ENCODE assay signal across 8 cellular contexts in the genomic region with DNA sequence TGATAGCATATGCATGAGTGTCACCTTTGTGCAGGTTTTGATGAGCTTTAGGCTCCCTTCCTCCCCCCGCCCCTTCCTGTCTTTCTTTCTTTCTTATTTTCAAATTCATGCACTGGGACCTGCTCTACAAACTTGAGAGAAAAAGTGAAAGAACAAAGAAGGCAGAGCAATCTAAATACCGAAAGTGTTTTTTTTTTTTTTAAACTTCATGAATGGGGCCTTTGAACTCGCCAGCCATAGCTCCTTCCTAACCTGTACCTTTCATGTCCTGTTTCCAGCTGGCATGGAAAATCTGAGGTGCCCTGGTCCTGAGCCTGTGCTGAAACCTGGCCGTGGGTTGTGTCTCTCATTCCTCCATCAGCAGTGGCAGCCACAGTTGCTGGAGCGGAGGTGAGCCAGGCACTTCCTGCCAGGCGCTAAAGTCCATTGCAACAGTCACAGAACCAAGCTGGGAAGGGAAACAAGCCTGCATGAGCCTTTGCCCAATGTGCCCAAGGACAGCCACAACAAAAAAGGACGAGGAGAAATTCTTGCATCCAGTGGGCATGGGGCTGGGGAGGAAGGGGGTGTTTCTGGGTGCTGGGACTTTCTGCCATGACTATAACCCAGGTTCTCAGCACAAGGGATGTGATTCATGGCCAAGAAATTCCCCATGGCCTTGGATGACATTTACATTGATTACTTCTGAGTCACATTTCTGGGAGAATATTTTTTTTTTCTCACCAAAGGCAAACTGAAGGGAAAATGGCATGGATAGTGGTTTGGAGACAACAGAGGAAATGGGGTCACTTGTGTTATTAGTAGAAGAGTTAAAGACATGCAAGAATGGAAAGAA.
DNase-seq lines count a peak whose midpoint lies in the region; ATAC-seq and TF ChIP-seq lines count a peak whose summit lies in the region.

No MANE protein-coding gene starts in this region.

- H3K27me3 ChIP-seq in GM23338 (ENCODE audit: insufficient read depth) (no peaks in the 10 kb centered on the region), colonic mucosa (no peaks in the 10 kb centered on the region)

- H3K27ac ChIP-seq in GM23338 (ENCODE audit: low read depth) (no peak overlapping the region), colonic mucosa (no peak overlapping the region)

- peaks cover 37% of the 10 kb centered on the region for H3K4me1 ChIP-seq in GM23338 (ENCODE audit: insufficient read depth)
- no peaks in the 10 kb centered on the region for H3K4me1 ChIP-seq in colonic mucosa

- peaks cover 10% of the 10 kb centered on the region for H3K27me3 Mint-ChIP-seq in GM23338 (ENCODE audit: insufficient read depth, low read depth, poor library complexity)

- peak overlapping the region; percentile 16 for H2AFZ ChIP-seq in GM23338

- peaks cover 7% of the 10 kb centered on the region; the same call in 2 of the 3 replicates for H3K36me3 Mint-ChIP-seq in GM23338 (ENCODE audit: low read depth)

- intact Hi-C loops in colonic mucosa (cut with DNase I), result no loop called here

- peaks cover 4% of the 10 kb centered on the region; the same call in 1 of the 2 replicates for H3F3A ChIP-seq in GM23338 (replicated peaks; ENCODE audit: low read depth)

- H4K20me1 ChIP-seq in GM23338 (replicated peaks; ENCODE audit: insufficient read depth), result no peaks in the 10 kb centered on the region

- H3K9me3 ChIP-seq in colonic mucosa, result no peaks in the 10 kb centered on the region

- no peak for ATAC-seq in GM23338

- H3K4me3 ChIP-seq in GM23338 (no peak overlapping the region), colonic mucosa (no peak overlapping the region)

- no peaks in the 10 kb centered on the region for H3K79me2 ChIP-seq in GM23338 (replicated peaks; ENCODE audit: insufficient read depth)

- peaks cover 15% of the 10 kb centered on the region; the same call in 1 of the 2 replicates for H3K9me2 ChIP-seq in GM23338 (ENCODE audit: insufficient read depth)

- peaks cover 7% of the 10 kb centered on the region for H3K9me3 Mint-ChIP-seq in GM23338

- no peak overlapping the region for H3K4me3 Mint-ChIP-seq in GM23338

- H3K36me3 ChIP-seq in GM23338 (ENCODE audit: insufficient read depth) (no peaks in the 10 kb centered on the region), colonic mucosa (no peaks in the 10 kb centered on the region)

- no peak overlapping the region for H3K27ac Mint-ChIP-seq in GM23338

- no peak overlapping the region for H3K4me2 ChIP-seq in GM23338

- no peak for TF ChIP-seq CTCF in GM23338 (conservative IDR thresholded peaks at IDR 0.05; ENCODE audit: low read depth in 2 of 2)
- no peak for TF ChIP-seq CTCF in colonic mucosa (IDR thresholded peaks at IDR 0.05)

- peaks cover 53% of the 10 kb centered on the region for H3K4me1 Mint-ChIP-seq in GM23338

- H3K9ac ChIP-seq in colonic mucosa (ENCODE audit: low read depth in 2 of 2, low read length in 2 of 2), result no peak overlapping the region

- DNase-seq in GM23338 (ENCODE audit: low spot score), result no peak
- peak; percentile 83 for DNase-seq in activated CD4-positive, alpha-beta T cell treated with anti-CD3 and anti-CD28 coated beads for 48 hours
- peak; percentile 96 for DNase-seq in fibroblast of peridontal ligament (ENCODE audit: extremely low read depth)
- peak; percentile 44 to 61 for DNase-seq in stimulated activated CD4-positive, alpha-beta T cell treated with anti-CD3 and anti-CD28 coated beads, Interleukin-4, amount 100 ng/mL, for 48 hours (ENCODE audit: low read depth in 2 of 2)
- DNase-seq in colonic mucosa, result no peak
- DNase-seq in Ammon's horn (ENCODE audit: low spot score), result no peak
- DNase-seq in HuH-7.5 (ENCODE audit: low spot score), result no peak
- no peak for DNase-seq in mesenteric fat pad (ENCODE audit: low spot score)

TF ChIP-seq in GM23338, 12 proteins besides CTCF, POLR2A, EP300 and RAD21 (continues in another document):
- no peak for TF ChIP-seq CREB1 (CRISPR knock-in tag; IDR thresholded peaks at IDR 0.05; ENCODE audit: low read depth)
- no peak for TF ChIP-seq POLR2AphosphoS5 (IDR thresholded peaks at IDR 0.05; ENCODE audit: low read depth)
- TF ChIP-seq ZNF114 (CRISPR knock-in tag; IDR thresholded peaks at IDR 0.05), result no peak
- TF ChIP-seq EZH2 (IDR thresholded peaks at IDR 0.05; ENCODE audit: low read depth, unreplicated experiment), result no peak
- TF ChIP-seq, protein P1, sequence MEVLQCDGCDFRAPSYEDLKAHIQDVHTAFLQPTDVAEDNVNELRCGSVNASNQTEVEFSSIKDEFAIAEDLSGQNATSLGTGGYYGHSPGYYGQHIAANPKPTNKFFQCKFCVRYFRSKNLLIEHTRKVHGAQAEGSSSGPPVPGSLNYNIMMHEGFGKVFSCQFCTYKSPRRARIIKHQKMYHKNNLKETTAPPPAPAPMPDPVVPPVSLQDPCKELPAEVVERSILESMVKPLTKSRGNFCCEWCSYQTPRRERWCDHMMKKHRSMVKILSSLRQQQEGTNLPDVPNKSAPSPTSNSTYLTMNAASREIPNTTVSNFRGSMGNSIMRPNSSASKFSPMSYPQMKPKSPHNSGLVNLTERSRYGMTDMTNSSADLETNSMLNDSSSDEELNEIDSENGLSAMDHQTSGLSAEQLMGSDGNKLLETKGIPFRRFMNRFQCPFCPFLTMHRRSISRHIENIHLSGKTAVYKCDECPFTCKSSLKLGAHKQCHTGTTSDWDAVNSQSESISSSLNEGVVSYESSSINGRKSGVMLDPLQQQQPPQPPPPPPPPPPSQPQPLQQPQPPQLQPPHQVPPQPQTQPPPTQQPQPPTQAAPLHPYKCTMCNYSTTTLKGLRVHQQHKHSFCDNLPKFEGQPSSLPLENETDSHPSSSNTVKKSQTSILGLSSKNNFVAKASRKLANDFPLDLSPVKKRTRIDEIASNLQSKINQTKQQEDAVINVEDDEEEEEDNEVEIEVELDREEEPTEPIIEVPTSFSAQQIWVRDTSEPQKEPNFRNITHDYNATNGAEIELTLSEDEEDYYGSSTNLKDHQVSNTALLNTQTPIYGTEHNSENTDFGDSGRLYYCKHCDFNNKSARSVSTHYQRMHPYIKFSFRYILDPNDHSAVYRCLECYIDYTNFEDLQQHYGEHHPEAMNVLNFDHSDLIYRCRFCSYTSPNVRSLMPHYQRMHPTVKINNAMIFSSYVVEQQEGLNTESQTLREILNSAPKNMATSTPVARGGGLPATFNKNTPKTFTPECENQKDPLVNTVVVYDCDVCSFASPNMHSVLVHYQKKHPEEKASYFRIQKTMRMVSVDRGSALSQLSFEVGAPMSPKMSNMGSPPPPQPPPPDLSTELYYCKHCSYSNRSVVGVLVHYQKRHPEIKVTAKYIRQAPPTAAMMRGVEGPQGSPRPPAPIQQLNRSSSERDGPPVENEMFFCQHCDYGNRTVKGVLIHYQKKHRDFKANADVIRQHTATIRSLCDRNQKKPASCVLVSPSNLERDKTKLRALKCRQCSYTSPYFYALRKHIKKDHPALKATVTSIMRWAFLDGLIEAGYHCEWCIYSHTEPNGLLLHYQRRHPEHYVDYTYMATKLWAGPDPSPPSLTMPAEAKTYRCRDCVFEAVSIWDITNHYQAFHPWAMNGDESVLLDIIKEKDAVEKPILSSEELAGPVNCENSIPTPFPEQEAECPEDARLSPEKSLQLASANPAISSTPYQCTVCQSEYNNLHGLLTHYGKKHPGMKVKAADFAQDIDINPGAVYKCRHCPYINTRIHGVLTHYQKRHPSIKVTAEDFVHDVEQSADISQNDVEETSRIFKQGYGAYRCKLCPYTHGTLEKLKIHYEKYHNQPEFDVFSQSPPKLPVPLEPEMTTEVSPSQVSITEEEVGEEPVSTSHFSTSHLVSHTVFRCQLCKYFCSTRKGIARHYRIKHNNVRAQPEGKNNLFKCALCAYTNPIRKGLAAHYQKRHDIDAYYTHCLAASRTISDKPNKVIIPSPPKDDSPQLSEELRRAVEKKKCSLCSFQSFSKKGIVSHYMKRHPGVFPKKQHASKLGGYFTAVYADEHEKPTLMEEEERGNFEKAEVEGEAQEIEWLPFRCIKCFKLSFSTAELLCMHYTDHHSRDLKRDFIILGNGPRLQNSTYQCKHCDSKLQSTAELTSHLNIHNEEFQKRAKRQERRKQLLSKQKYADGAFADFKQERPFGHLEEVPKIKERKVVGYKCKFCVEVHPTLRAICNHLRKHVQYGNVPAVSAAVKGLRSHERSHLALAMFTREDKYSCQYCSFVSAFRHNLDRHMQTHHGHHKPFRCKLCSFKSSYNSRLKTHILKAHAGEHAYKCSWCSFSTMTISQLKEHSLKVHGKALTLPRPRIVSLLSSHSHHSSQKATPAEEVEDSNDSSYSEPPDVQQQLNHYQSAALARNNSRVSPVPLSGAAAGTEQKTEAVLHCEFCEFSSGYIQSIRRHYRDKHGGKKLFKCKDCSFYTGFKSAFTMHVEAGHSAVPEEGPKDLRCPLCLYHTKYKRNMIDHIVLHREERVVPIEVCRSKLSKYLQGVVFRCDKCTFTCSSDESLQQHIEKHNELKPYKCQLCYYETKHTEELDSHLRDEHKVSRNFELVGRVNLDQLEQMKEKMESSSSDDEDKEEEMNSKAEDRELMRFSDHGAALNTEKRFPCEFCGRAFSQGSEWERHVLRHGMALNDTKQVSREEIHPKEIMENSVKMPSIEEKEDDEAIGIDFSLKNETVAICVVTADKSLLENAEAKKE (CRISPR knock-in tag; IDR thresholded peaks at IDR 0.05), result no peak
- TF ChIP-seq, protein P2, sequence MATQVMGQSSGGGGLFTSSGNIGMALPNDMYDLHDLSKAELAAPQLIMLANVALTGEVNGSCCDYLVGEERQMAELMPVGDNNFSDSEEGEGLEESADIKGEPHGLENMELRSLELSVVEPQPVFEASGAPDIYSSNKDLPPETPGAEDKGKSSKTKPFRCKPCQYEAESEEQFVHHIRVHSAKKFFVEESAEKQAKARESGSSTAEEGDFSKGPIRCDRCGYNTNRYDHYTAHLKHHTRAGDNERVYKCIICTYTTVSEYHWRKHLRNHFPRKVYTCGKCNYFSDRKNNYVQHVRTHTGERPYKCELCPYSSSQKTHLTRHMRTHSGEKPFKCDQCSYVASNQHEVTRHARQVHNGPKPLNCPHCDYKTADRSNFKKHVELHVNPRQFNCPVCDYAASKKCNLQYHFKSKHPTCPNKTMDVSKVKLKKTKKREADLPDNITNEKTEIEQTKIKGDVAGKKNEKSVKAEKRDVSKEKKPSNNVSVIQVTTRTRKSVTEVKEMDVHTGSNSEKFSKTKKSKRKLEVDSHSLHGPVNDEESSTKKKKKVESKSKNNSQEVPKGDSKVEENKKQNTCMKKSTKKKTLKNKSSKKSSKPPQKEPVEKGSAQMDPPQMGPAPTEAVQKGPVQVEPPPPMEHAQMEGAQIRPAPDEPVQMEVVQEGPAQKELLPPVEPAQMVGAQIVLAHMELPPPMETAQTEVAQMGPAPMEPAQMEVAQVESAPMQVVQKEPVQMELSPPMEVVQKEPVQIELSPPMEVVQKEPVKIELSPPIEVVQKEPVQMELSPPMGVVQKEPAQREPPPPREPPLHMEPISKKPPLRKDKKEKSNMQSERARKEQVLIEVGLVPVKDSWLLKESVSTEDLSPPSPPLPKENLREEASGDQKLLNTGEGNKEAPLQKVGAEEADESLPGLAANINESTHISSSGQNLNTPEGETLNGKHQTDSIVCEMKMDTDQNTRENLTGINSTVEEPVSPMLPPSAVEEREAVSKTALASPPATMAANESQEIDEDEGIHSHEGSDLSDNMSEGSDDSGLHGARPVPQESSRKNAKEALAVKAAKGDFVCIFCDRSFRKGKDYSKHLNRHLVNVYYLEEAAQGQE (IDR thresholded peaks at IDR 0.05; ENCODE audit: unreplicated experiment), result no peak
- no peak for TF ChIP-seq JUNB (IDR thresholded peaks at IDR 0.05; ENCODE audit: unreplicated experiment)

Comparison
In these comparisons a context has a peak if more than half of its experiments do, and no peak if none do; other contexts are left out.
1. DNase-seq: peak in activated CD4-positive, alpha-beta T cell treated with anti-CD3 and anti-CD28 coated beads for 48 hours (single experiment), fibroblast of peridontal ligament (single experiment) and stimulated activated CD4-positive, alpha-beta T cell treated with anti-CD3 and anti-CD28 coated beads, Interleukin-4, amount 100 ng/mL, for 48 hours (2 of 2); none in GM23338 (single experiment), colonic mucosa (single experiment), Ammon's horn (single experiment), HuH-7.5 (single experiment) and mesenteric fat pad (single experiment).